Comparison of ENCODE assay signal across 8 cellular contexts in genomic region chr7:20777377-20778062, GRCh38. TPM values are rescaled to one million over a fixed set of nuclear protein-coding genes. Genes with fewer than 3 reads are reported as not detected.
DNase-seq lines count a peak whose midpoint lies in the region; ATAC-seq lines count a peak whose summit lies in the region.

No MANE protein-coding gene starts in this region.

- 15% methylated on average over 30 of the region's 30 CpGs for WGBS in HUES64

- H3K36me3 Mint-ChIP-seq in activated naive CD4-positive, alpha-beta T cell treated with anti-CD3 and anti-CD28 coated beads, Interleukin-2, amount 50 U/mL, for 24 hours = peaks cover 10% of the 10 kb centered on the region
- H3K36me3 Mint-ChIP-seq in effector memory CD8-positive, alpha-beta T cell (ENCODE audit: insufficient read depth) = peaks cover 9% of the 10 kb centered on the region

- H3K4me1 Mint-ChIP-seq in activated naive CD4-positive, alpha-beta T cell treated with anti-CD3 and anti-CD28 coated beads, Interleukin-2, amount 50 U/mL, for 24 hours = peaks cover 10% of the 10 kb centered on the region
- H3K4me1 Mint-ChIP-seq in effector memory CD8-positive, alpha-beta T cell (ENCODE audit: low read depth in 2 of 2) = peaks cover 5 to 7% of the 10 kb centered on the region in 2 donors

- H3K4me3 ChIP-seq in HUES64 (ENCODE audit: low read length) = peak overlapping the region; percentile 61
- peak overlapping the region; percentile 5 for H3K4me3 ChIP-seq in rectal smooth muscle tissue (ENCODE audit: low read length)

- peak overlapping the region; percentile 40 for H3K4me3 Mint-ChIP-seq in activated naive CD4-positive, alpha-beta T cell treated with anti-CD3 and anti-CD28 coated beads, Interleukin-2, amount 50 U/mL, for 24 hours
- peak overlapping the region; percentile 38 to 58 for H3K4me3 Mint-ChIP-seq in effector memory CD8-positive, alpha-beta T cell

- no peak for DNase-seq in activated naive CD4-positive, alpha-beta T cell treated with Interleukin-2 at 50 U/mL for 16 hours
- no peak for DNase-seq in effector memory CD8-positive, alpha-beta T cell
- DNase-seq in NCI-H1105 (lab: John Stamatoyannopoulos, UW) = no peak
- DNase-seq in NCI-H2029 (lab: John Stamatoyannopoulos, UW) = no peak
- no peak for DNase-seq in activated CD4-positive, alpha-beta T cell treated with anti-CD3 and anti-CD28 coated beads for 4 hours

- no peak overlapping the region for H3K27ac Mint-ChIP-seq in activated naive CD4-positive, alpha-beta T cell treated with anti-CD3 and anti-CD28 coated beads, Interleukin-2, amount 50 U/mL, for 24 hours
- H3K27ac Mint-ChIP-seq in effector memory CD8-positive, alpha-beta T cell = peak overlapping the region in 1 of 2 donors; percentile 10

- H3K9ac ChIP-seq in HUES64 (ENCODE audit: low read depth, low read length) (peak overlapping the region; percentile 40; the same call in 1 of the 2 replicates), rectal smooth muscle tissue (ENCODE audit: low read length) (no peak overlapping the region)

- no peak for ATAC-seq in effector memory CD8-positive, alpha-beta T cell (replicated peaks)

- peaks cover 26% of the 10 kb centered on the region for H3K9me3 Mint-ChIP-seq in activated naive CD4-positive, alpha-beta T cell treated with anti-CD3 and anti-CD28 coated beads, Interleukin-2, amount 50 U/mL, for 24 hours
- H3K9me3 Mint-ChIP-seq in effector memory CD8-positive, alpha-beta T cell = peaks cover 0 to 9% of the 10 kb centered on the region in 2 donors

- H3K27me3 ChIP-seq in HUES64 (ENCODE audit: insufficient read depth, low read length) (peaks cover 49% of the 10 kb centered on the region), rectal smooth muscle tissue (ENCODE audit: control insufficient read depth, insufficient read depth, low read length) (peaks cover 33% of the 10 kb centered on the region)

- no peaks in the 10 kb centered on the region for H3K9me3 ChIP-seq in HUES64 (ENCODE audit: insufficient read depth, low read depth, low read length)

- peaks cover 66% of the 10 kb centered on the region for H3K27me3 Mint-ChIP-seq in activated naive CD4-positive, alpha-beta T cell treated with anti-CD3 and anti-CD28 coated beads, Interleukin-2, amount 50 U/mL, for 24 hours
- peaks cover 63 to 74% of the 10 kb centered on the region in 2 donors for H3K27me3 Mint-ChIP-seq in effector memory CD8-positive, alpha-beta T cell

- peaks cover 72% of the 10 kb centered on the region for H3K4me1 ChIP-seq in HUES64 (ENCODE audit: insufficient read depth, low read length)
- H3K4me1 ChIP-seq in rectal smooth muscle tissue (ENCODE audit: control insufficient read depth, insufficient read depth, low read length) = no peaks in the 10 kb centered on the region

- H3K27ac ChIP-seq in HUES64 (ENCODE audit: low read depth, low read length) (no peak overlapping the region), rectal smooth muscle tissue (ENCODE audit: low read depth, low read length) (no peak overlapping the region)

- H3K36me3 ChIP-seq in HUES64 (ENCODE audit: insufficient read depth, low read length) = peaks cover 3% of the 10 kb centered on the region; the same call in 1 of the 2 replicates
- no peaks in the 10 kb centered on the region for H3K36me3 ChIP-seq in rectal smooth muscle tissue (ENCODE audit: control insufficient read depth, insufficient read depth, low read length)

RNA-seq across cellular contexts. Expression of gene SP8, which starts 9.2 kb away (rescaled TPM):
- polyA plus RNA-seq in HUES64 (2013, experiment 1 of 2) = 10.7 TPM
- polyA plus RNA-seq in HUES64 (2013, experiment 2 of 2) = 15.0 TPM
